Comparison of ENCODE assay signal across 27 cellular contexts in the genomic region with DNA sequence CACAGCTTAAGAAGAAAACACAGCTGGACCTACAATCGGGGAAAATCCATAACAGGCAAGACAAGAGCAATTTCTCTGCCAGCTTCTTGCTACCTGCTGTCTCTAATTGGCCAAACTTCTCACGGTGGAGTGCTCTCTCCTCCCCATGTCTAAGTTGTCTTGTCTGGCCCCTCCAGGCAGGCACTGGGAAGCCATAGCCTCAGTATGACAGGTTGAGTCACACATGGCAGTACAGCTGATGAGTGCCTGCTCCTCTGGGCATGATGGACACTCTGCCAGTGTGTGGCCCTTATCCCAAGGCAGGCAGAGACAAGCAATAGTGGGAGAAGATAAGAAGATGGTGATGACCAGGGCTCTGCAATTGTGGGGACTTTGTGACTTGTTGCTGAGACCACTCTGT.
"Had no signal": no experiment of that assay in that cellular context is flagged by ENCODE, and none has a peak within 500 bp of the region (broad histone marks: within the 10 kb centered on the region; RNA-seq: fewer than 3 reads in every experiment).

No MANE protein-coding gene starts in this region.

- H3K4me3 ChIP-seq: left ventricle myocardium inferior, lung, mucosa of descending colon, pancreas, prostate gland, skin epidermis, stomach, testis, thyroid gland, transverse colon, upper lobe of left lung, vagina had no signal

- H3K27me3 Mint-ChIP-seq: naive thymus-derived CD4-positive, alpha-beta T cell; natural killer cell treated with Interleukin-12 subunit alpha and Interleukin-12 subunit beta and Interleukin-15 and Interleukin-18, amount 100 ng/mL, for 72 hours had no signal

- H3K36me3 Mint-ChIP-seq: immature natural killer cell; naive thymus-derived CD4-positive, alpha-beta T cell; natural killer cell treated with Interleukin-12 subunit alpha and Interleukin-12 subunit beta and Interleukin-15 and Interleukin-18, amount 100 ng/mL, for 72 hours had no signal

- FAIRE-seq: islet of Langerhans, pancreas had no signal

- H3K4me1 ChIP-seq: left ventricle myocardium inferior, pancreas, prostate gland, stomach, testis, thyroid gland, transverse colon, upper lobe of left lung, vagina had no signal

- H3K27ac ChIP-seq: left ventricle myocardium inferior, pancreas, prostate gland, skin epidermis, stomach, testis, thyroid gland, transverse colon, upper lobe of left lung, vagina had no signal

- H3K36me3 ChIP-seq: left ventricle myocardium inferior, pancreas, prostate gland, stomach, thyroid gland, transverse colon, upper lobe of left lung, vagina had no signal

- DNase-seq: hippocampal formation; immature natural killer cell; left ventricle myocardium inferior; midbrain; mucosa of descending colon; naive thymus-derived CD4-positive, alpha-beta T cell; nucleus accumbens; pancreas; retina; right cardiac atrium; stimulated activated CD4-positive, alpha-beta T cell treated with anti-CD3 and anti-CD28 coated beads, Interleukin-12 subunit alpha, Interleukin-12 subunit beta, amount 100 ng/mL, for 4 hours; stimulated activated CD4-positive, alpha-beta T cell treated with anti-CD3 and anti-CD28 coated beads, Interleukin-15, amount 100 ng/mL, for 24 hours; stimulated activated CD4-positive, alpha-beta T cell treated with anti-CD3 and anti-CD28 coated beads, Interleukin-2, amount 100 ng/mL, for 24 hours; stimulated activated CD4-positive, alpha-beta T cell treated with anti-CD3 and anti-CD28 coated beads, Interleukin-4, amount 100 ng/mL, for 1 hour; stimulated activated naive CD4-positive, alpha-beta T cell treated with Interleukin-2 at 50 U/mL for 16 hours; stomach; testis; thyroid gland; transverse colon; upper lobe of left lung had no signal

- H3K9me3 Mint-ChIP-seq: naive thymus-derived CD4-positive, alpha-beta T cell; natural killer cell treated with Interleukin-12 subunit alpha and Interleukin-12 subunit beta and Interleukin-15 and Interleukin-18, amount 100 ng/mL, for 72 hours had no signal

- H3K4me1 Mint-ChIP-seq: immature natural killer cell; naive thymus-derived CD4-positive, alpha-beta T cell had no signal

- H3K27ac Mint-ChIP-seq: immature natural killer cell; naive thymus-derived CD4-positive, alpha-beta T cell; natural killer cell treated with Interleukin-12 subunit alpha and Interleukin-12 subunit beta and Interleukin-15 and Interleukin-18, amount 100 ng/mL, for 72 hours had no signal

- ATAC-seq: mucosa of descending colon; naive thymus-derived CD4-positive, alpha-beta T cell; natural killer cell treated with Interleukin-12 subunit alpha and Interleukin-12 subunit beta and Interleukin-15 and Interleukin-18, amount 100 ng/mL, for 72 hours; pancreas; right cardiac atrium; sciatic nerve had no signal

- H3K27me3 ChIP-seq: pancreas, stomach, testis, thyroid gland, transverse colon, upper lobe of left lung, vagina had no signal

- H3K9me3 ChIP-seq: left ventricle myocardium inferior, mucosa of descending colon, pancreas, prostate gland, stomach, testis, thyroid gland, transverse colon, upper lobe of left lung, vagina had no signal

- H3K4me3 Mint-ChIP-seq: immature natural killer cell; naive thymus-derived CD4-positive, alpha-beta T cell; natural killer cell treated with Interleukin-12 subunit alpha and Interleukin-12 subunit beta and Interleukin-15 and Interleukin-18, amount 100 ng/mL, for 72 hours had no signal
